Comparison of ENCODE assay signal across 4 cellular contexts in genomic region chr21:33676666-33677065, GRCh38. TPM values are rescaled to one million over a fixed set of nuclear protein-coding genes. Genes with fewer than 3 reads are reported as not detected.
DNase-seq lines count a peak whose midpoint lies in the region; ATAC-seq, FAIRE-seq and TF ChIP-seq lines count a peak whose summit lies in the region.
"Not testable (repeated sequence)": the region's sequence is repeated elsewhere in the genome, so short reads cannot be mapped to it uniquely, and the experiment has no call there.

No MANE protein-coding gene starts in this region.

- H4K20me1 ChIP-seq in K562 (replicated peaks; ENCODE audit: control insufficient read depth, insufficient read depth, low read length) = not testable (repeated sequence)

- TF ChIP-seq POLR2A in K562 (conservative IDR thresholded peaks at IDR 0.05) = not testable (repeated sequence)

- H3K9me3 ChIP-seq in HEK293 (ENCODE audit: control insufficient read depth, insufficient read depth, low read depth, low read length); K562 (replicated peaks; ENCODE audit: control insufficient read depth, insufficient read depth, low read depth, low read length); trophoblast cell (ENCODE audit: insufficient read depth, low read depth, low read length); subcutaneous abdominal adipose tissue (ENCODE audit: control insufficient read depth in 5 of 5, low read length in 5 of 5): not testable (repeated sequence)

- TF ChIP-seq RAD21 in K562 (CRISPR knock-in tag; conservative IDR thresholded peaks at IDR 0.05 in 1 of 2, IDR thresholded peaks at IDR 0.05 in 1 of 2) = not testable (repeated sequence)

- H3K4me1 ChIP-seq in HEK293 (ENCODE audit: control insufficient read depth, insufficient read depth, low read length) (peaks cover 13% of the 10 kb centered on the region), subcutaneous abdominal adipose tissue (ENCODE audit: control insufficient read depth in 5 of 5, insufficient read depth in 5 of 5, low read length in 5 of 5) (peaks cover 0 to 34% (median 30%) of the 10 kb centered on the region in 5 donors)
- H3K4me1 ChIP-seq in K562 (replicated peaks in 1 of 2; ENCODE audit: control insufficient read depth in 2 of 2, insufficient read depth in 2 of 2, low read length in 2 of 2); trophoblast cell (ENCODE audit: control insufficient read depth in 1 of 2, insufficient read depth in 2 of 2, low read length in 2 of 2): not testable (repeated sequence)

- not testable (repeated sequence) for ATAC-seq in K562

- not testable (repeated sequence) for H2BK12ac ChIP-seq in trophoblast cell (ENCODE audit: low read length)

- POLR2A ChIA-PET in HEK293 (lab: Yijun Ruan, JAX); K562 (lab: Yijun Ruan, JAX): not testable (repeated sequence)

- not testable (repeated sequence) for H3K36me3 ChIP-seq in HEK293 (ENCODE audit: control insufficient read depth in 2 of 2, insufficient read depth in 1 of 2, low read length in 2 of 2); K562 (ENCODE audit: control insufficient read depth, insufficient read depth, low read length); trophoblast cell (ENCODE audit: control insufficient read depth in 1 of 2, insufficient read depth in 2 of 2, low read length in 2 of 2); subcutaneous abdominal adipose tissue (ENCODE audit: control insufficient read depth in 5 of 5, insufficient read depth in 5 of 5, low read length in 5 of 5)

- H3K79me2 ChIP-seq in K562 (ENCODE audit: control insufficient read depth, insufficient read depth, low read length) = not testable (repeated sequence)
- H3K79me2 ChIP-seq in trophoblast cell (ENCODE audit: control insufficient read depth, insufficient read depth, low read length, poor library complexity) = peaks cover 10% of the 10 kb centered on the region

- H3K4ac ChIP-seq in trophoblast cell (ENCODE audit: low read depth, low read length) = peak overlapping the region; percentile 14

- intact Hi-C loops in K562 (cut with micrococcal nuclease) = not testable (repeated sequence)

- not testable (repeated sequence) for H4K91ac ChIP-seq in trophoblast cell (ENCODE audit: low read depth, low read length)

- 14% methylated on average over 2 of the region's 5 CpGs for WGBS in K562 (ENCODE audit: insufficient coverage, low coverage, missing lambda C conversion rate)
- no CpG with 5 or more reads among the region's 5 CpGs for WGBS in trophoblast cell (ENCODE audit: extremely low coverage, insufficient coverage, insufficient read length)

- not testable (repeated sequence) for H3K79me1 ChIP-seq in trophoblast cell (ENCODE audit: low read length)

- not testable (repeated sequence) for H3K4me3 ChIP-seq in HEK293 (ENCODE audit: low read depth, low read length); K562; trophoblast cell (ENCODE audit: low read depth, low read length); subcutaneous abdominal adipose tissue (ENCODE audit: low read depth in 1 of 5, low read length in 5 of 5)

- not testable (repeated sequence) for TF ChIP-seq CTCF in HEK293 (tag by site-specific recombination; IDR thresholded peaks at IDR 0.05); K562 (IDR thresholded peaks at IDR 0.05 in 2 of 3, conservative IDR thresholded peaks at IDR 0.05 in 1 of 3; ENCODE audit: insufficient read depth in 2 of 3, low read depth in 1 of 3, low read length in 3 of 3)

- H3K4me2 ChIP-seq in K562 (ENCODE audit: insufficient read depth, low read length); trophoblast cell (ENCODE audit: low read length): not testable (repeated sequence)

- H4K12ac ChIP-seq in trophoblast cell (ENCODE audit: low read depth, low read length) = not testable (repeated sequence)

- not testable (repeated sequence) for H3K27ac ChIP-seq in HEK293 (ENCODE audit: extremely low read depth, low read depth, low read length); K562 (ENCODE audit: extremely low read depth, low read depth, low read length); trophoblast cell (ENCODE audit: low read depth, low read length)
- H3K27ac ChIP-seq in subcutaneous abdominal adipose tissue (ENCODE audit: low read depth, low read length) = peak overlapping the region; percentile 4

- FAIRE-seq in K562 (lab: Jason Lieb, UNC) = not testable (repeated sequence)

- not testable (repeated sequence) for H3K23ac ChIP-seq in trophoblast cell (ENCODE audit: low read length)

- H3K27me3 ChIP-seq in K562 (ENCODE audit: control insufficient read depth in 2 of 2, insufficient read depth in 2 of 2, low read length in 2 of 2); trophoblast cell (ENCODE audit: insufficient read depth, low read length); subcutaneous abdominal adipose tissue (ENCODE audit: control insufficient read depth in 5 of 5, insufficient read depth in 4 of 5, low read length in 5 of 5): not testable (repeated sequence)

- not testable (repeated sequence) for H4K8ac ChIP-seq in trophoblast cell (ENCODE audit: low read depth, low read length)

- not testable (repeated sequence) for H2AFZ ChIP-seq in K562 (ENCODE audit: low read depth, low read length); trophoblast cell (ENCODE audit: insufficient read depth, low read length, poor library complexity)

- not testable (repeated sequence) for H3K14ac ChIP-seq in trophoblast cell (ENCODE audit: low read length)

- not testable (repeated sequence) for H2BK5ac ChIP-seq in trophoblast cell (ENCODE audit: low read depth, low read length, poor library complexity)

- H2BK120ac ChIP-seq in trophoblast cell (ENCODE audit: insufficient read depth, low read length, poor library complexity) = not testable (repeated sequence)

- in situ Hi-C loops in K562 (cut with MboI) = not testable (repeated sequence)

- CTCF ChIA-PET in HEK293 (lab: Yijun Ruan, JAX); K562 (lab: Yijun Ruan, JAX; ENCODE audit: low intra/inter-chr PET ratio): not testable (repeated sequence)

- H3K9me1 ChIP-seq in K562 (ENCODE audit: control insufficient read depth, insufficient read depth, low read length) = not testable (repeated sequence)

- TF ChIP-seq EP300 in K562 (IDR thresholded peaks at IDR 0.05; ENCODE audit: low read length) = not testable (repeated sequence)

- H3K9ac ChIP-seq in K562 (ENCODE audit: insufficient read depth in 1 of 2, low read depth in 2 of 2, low read length in 2 of 2); trophoblast cell (ENCODE audit: low read length); subcutaneous abdominal adipose tissue (ENCODE audit: low read length in 5 of 5): not testable (repeated sequence)

- not testable (repeated sequence) for H3K18ac ChIP-seq in trophoblast cell (ENCODE audit: low read length)

- not testable (repeated sequence) for DNase-seq in K562 (ENCODE audit: extremely low read depth in 1 of 4, low spot score in 3 of 4); trophoblast cell

- H2AK5ac ChIP-seq in trophoblast cell (ENCODE audit: low read length) = not testable (repeated sequence)

- not testable (repeated sequence) for BruUV-seq in K562 (replicated peaks; lab: Mats Ljungman, UMichigan)

RNA-seq across cellular contexts. Expression of gene ITSN1, which starts 34.4 kb away (rescaled TPM):
- 12.1 and 17.2 TPM in 2 replicates for total RNA-seq in K562 (2011; cell fraction: chromatin; rRNA removed; ENCODE audit: low replicate concordance)
- total RNA-seq in K562 (2011; cell fraction: nucleolus; rRNA removed) = 4.3 and 8.3 TPM in 2 replicates
- 9.7 and 14.1 TPM in 2 replicates for total RNA-seq in K562 (2011; cell fraction: nucleoplasm; rRNA removed)
- total RNA-seq in K562 (2014; rRNA removed) = 3.9 and 7.5 TPM in 2 replicates
- total RNA-seq in K562 (2014; rRNA removed; fragmentation: Illumina TruSeq; extraction: Trizol) = 4.3 and 6.3 TPM in 2 replicates
- 8.0 and 9.8 TPM in 2 replicates for total RNA-seq in K562 (2015; rRNA removed; fragmentation: Illumina TruSeq; extraction: Trizol)
- 7.0 and 8.7 TPM in 2 replicates for total RNA-seq in K562 (2021)
- polyA plus RNA-seq in K562 (2011; rRNA removed) = 12.6 TPM in 2 replicates
- 8.5 and 10.6 TPM in 2 replicates for polyA plus RNA-seq in K562 (2011; cell fraction: cytosol; rRNA removed)
- 23.1 and 27.6 TPM in 2 replicates for polyA plus RNA-seq in K562 (2011; cell fraction: nucleus; rRNA removed)
- polyA plus RNA-seq in K562 (2012) = 3.9 and 6.9 TPM in 2 replicates
- polyA plus RNA-seq in K562 (2014; fragmentation: Illumina TruSeq; extraction: Trizol) = 9.4 and 10.7 TPM in 2 replicates
- 1 to 10 TPM; 1.1 to 2.1 TPM for polyA plus RNA-seq in K562 (2014; fragmentation: Nextera tagmentation; extraction: Ambion mirVana)
- polyA plus RNA-seq in K562 (2014; rRNA removed) = 4.8 and 9.5 TPM in 2 replicates
- 15.5 and 18.0 TPM in 2 replicates for polyA minus RNA-seq in K562 (2011; rRNA and poly(A)+ RNA removed)
- polyA minus RNA-seq in K562 (2011; cell fraction: cytosol; rRNA and poly(A)+ RNA removed) = 7.8 and 8.7 TPM in 2 replicates
- 8.6 and 14.7 TPM in 2 replicates for polyA minus RNA-seq in K562 (2011; cell fraction: nucleus; rRNA and poly(A)+ RNA removed)
- 121 and 122 TPM in 2 replicates for polyA plus RNA-seq in trophoblast cell (2013)

RNA-seq across cellular contexts. Expression of gene CRYZL1, which starts 35.1 kb away (rescaled TPM):
- total RNA-seq in K562 (2011; cell fraction: chromatin; rRNA removed; ENCODE audit: low replicate concordance) = 70.4 and 160 TPM in 2 replicates
- total RNA-seq in K562 (2011; cell fraction: nucleolus; rRNA removed) = 39.9 and 42.9 TPM in 2 replicates
- 64.7 and 86.4 TPM in 2 replicates for total RNA-seq in K562 (2011; cell fraction: nucleoplasm; rRNA removed)
- 16.5 and 25.2 TPM in 2 replicates for total RNA-seq in K562 (2014; rRNA removed)
- 19.9 and 24.0 TPM in 2 replicates for total RNA-seq in K562 (2014; rRNA removed; fragmentation: Illumina TruSeq; extraction: Trizol)
- 20.8 and 22.4 TPM in 2 replicates for total RNA-seq in K562 (2015; rRNA removed; fragmentation: Illumina TruSeq; extraction: Trizol)
- 25.6 and 31.9 TPM in 2 replicates for total RNA-seq in K562 (2021)
- polyA plus RNA-seq in K562 (2011; rRNA removed) = 97.9 and 98.2 TPM in 2 replicates
- polyA plus RNA-seq in K562 (2011; cell fraction: cytosol; rRNA removed) = 13.0 and 30.9 TPM in 2 replicates
- 78.7 and 127 TPM in 2 replicates for polyA plus RNA-seq in K562 (2011; cell fraction: nucleus; rRNA removed)
- polyA plus RNA-seq in K562 (2012) = 34.8 and 44.0 TPM in 2 replicates
- polyA plus RNA-seq in K562 (2014; fragmentation: Illumina TruSeq; extraction: Trizol) = 32.5 and 39.2 TPM in 2 replicates
- polyA plus RNA-seq in K562 (2014; fragmentation: Nextera tagmentation; extraction: Ambion mirVana) = 10 to 100 TPM; 79.5 to 80.8 TPM
- 47.9 and 52.3 TPM in 2 replicates for polyA plus RNA-seq in K562 (2014; rRNA removed)
- polyA minus RNA-seq in K562 (2011; rRNA and poly(A)+ RNA removed) = 139 and 147 TPM in 2 replicates
- polyA minus RNA-seq in K562 (2011; cell fraction: cytosol; rRNA and poly(A)+ RNA removed) = 18.0 and 22.2 TPM in 2 replicates
- polyA minus RNA-seq in K562 (2011; cell fraction: nucleus; rRNA and poly(A)+ RNA removed) = 37.7 and 82.6 TPM in 2 replicates
- polyA plus RNA-seq in trophoblast cell (2013) = 20.4 and 21.1 TPM in 2 replicates
